In the genomic region with DNA sequence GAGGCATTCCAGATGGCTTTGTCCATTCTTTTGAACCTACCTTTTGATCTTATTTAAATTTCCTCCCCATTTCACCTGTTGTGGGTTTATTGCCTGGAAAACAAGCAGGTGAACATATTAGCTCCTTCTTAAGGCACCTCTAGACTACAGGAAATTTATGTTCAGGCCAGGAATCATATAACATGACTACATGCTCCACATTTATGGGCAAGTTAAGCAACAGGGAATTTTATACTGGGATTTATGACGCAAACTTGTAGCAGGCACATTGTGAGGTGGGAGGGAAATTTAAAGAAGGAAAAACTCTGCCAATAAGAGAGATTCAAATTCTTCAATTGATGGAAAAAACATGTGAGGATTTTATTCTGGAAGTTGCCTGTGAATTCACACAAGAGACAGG, we compare ENCODE assay signal across 8 cellular contexts.
"Had no signal": no experiment of that assay in that cellular context is flagged by ENCODE, and none has a peak within 500 bp of the region (broad histone marks: within the 10 kb centered on the region; RNA-seq: fewer than 3 reads in every experiment).

No MANE protein-coding gene starts in this region.

- H3K36me3 Mint-ChIP-seq: IgD-negative memory B cell had no signal

- H3K27ac Mint-ChIP-seq: HFFc6, IgD-negative memory B cell had no signal

- H3K4me1 Mint-ChIP-seq: IgD-negative memory B cell had no signal

- H3K9me3 Mint-ChIP-seq: HFFc6, IgD-negative memory B cell had no signal

- ATAC-seq: HCT116, HepG2 had no signal

- DNase-seq: GM23248, GOT3, H7, HFFc6 had no signal

- H3K9me3 ChIP-seq: HAP-1 had no signal

- H3K36me3 ChIP-seq: HAP-1 had no signal

- H3K4me3 Mint-ChIP-seq: HFFc6, IgD-negative memory B cell had no signal

- H3K4me3 ChIP-seq: GM23248, HAP-1 had no signal

- H3K4me1 ChIP-seq: HAP-1 had no signal
